In genomic region chr5:67144183-67144639, GRCh38 we compare ENCODE assay signal across 1 cellular context.
TF ChIP-seq lines count a peak whose summit lies in the region.

No MANE protein-coding gene starts in this region.

TF ChIP-seq in HepG2, 621 proteins besides CTCF, POLR2A, EP300 and RAD21 (continued from another document):
- TF ChIP-seq ZNF407 (CRISPR knock-in tag; IDR thresholded peaks at IDR 0.05; ENCODE audit: not compliant biosample characterization) (no peak), ZBTB3 (CRISPR knock-in tag; IDR thresholded peaks at IDR 0.05; ENCODE audit: borderline replicate concordance, low read depth) (peak; percentile 81; the same call in 1 of the 2 replicates), ZFX (CRISPR knock-in tag; IDR thresholded peaks at IDR 0.05; ENCODE audit: low read depth) (peak; percentile 58), CREM (IDR thresholded peaks at IDR 0.05) (peak; percentile 76), CREM (CRISPR knock-in tag; IDR thresholded peaks at IDR 0.05) (no peak), ZNF333 (CRISPR knock-in tag; IDR thresholded peaks at IDR 0.05; ENCODE audit: borderline replicate concordance) (no peak), ZNF784 (CRISPR knock-in tag; IDR thresholded peaks at IDR 0.05; ENCODE audit: borderline replicate concordance) (no peak), POGZ (CRISPR knock-in tag; IDR thresholded peaks at IDR 0.05) (peak; percentile 67; the same call in 1 of the 2 replicates), TARDBP (CRISPR knock-in tag; IDR thresholded peaks at IDR 0.05) (peak; percentile 66; the same call in 1 of the 2 replicates), SNAPC2 (CRISPR knock-in tag; IDR thresholded peaks at IDR 0.05) (no peak), ONECUT2 (CRISPR knock-in tag; IDR thresholded peaks at IDR 0.05) (peak; percentile 75), THRA (CRISPR knock-in tag; IDR thresholded peaks at IDR 0.05; ENCODE audit: borderline replicate concordance) (peak; percentile 18; the same call in 1 of the 2 replicates), ATAD3A (CRISPR knock-in tag; IDR thresholded peaks at IDR 0.05) (no peak), ZNF788 (CRISPR knock-in tag; IDR thresholded peaks at IDR 0.05; ENCODE audit: borderline replicate concordance) (no peak), ZFP36L1 (CRISPR knock-in tag; IDR thresholded peaks at IDR 0.05) (0 out of 2 replicates have a peak, but pooled peaks have one; percentile 33), ZNF776 (CRISPR knock-in tag; IDR thresholded peaks at IDR 0.05) (no peak), NBN (conservative IDR thresholded peaks at IDR 0.05) (no peak), SAFB2 (CRISPR knock-in tag; IDR thresholded peaks at IDR 0.05; ENCODE audit: borderline replicate concordance, low read depth) (no peak), BORCS8-MEF2B (CRISPR knock-in tag; IDR thresholded peaks at IDR 0.05) (no peak), CENPX (CRISPR knock-in tag; IDR thresholded peaks at IDR 0.05) (no peak), ASH2L (IDR thresholded peaks at IDR 0.05; ENCODE audit: insufficient read length, low read depth, low read length) (peak; percentile 97), ADNP (CRISPR knock-in tag; IDR thresholded peaks at IDR 0.05) (no peak), ZBTB20 (CRISPR knock-in tag; IDR thresholded peaks at IDR 0.05; ENCODE audit: borderline replicate concordance, low read depth) (peak; percentile 82; the same call in 1 of the 2 replicates), HOXA3 (CRISPR knock-in tag; IDR thresholded peaks at IDR 0.05) (0 out of 2 replicates have a peak, but pooled peaks have one; percentile 33), ZNF124 (CRISPR knock-in tag; IDR thresholded peaks at IDR 0.05) (0 out of 2 replicates have a peak, but pooled peaks have one; percentile 33), RFX1 (IDR thresholded peaks at IDR 0.05) (no peak), ZNF574 (CRISPR knock-in tag; IDR thresholded peaks at IDR 0.05) (no peak), NCOR1 (IDR thresholded peaks at IDR 0.05; ENCODE audit: borderline replicate concordance, low read length) (peak; percentile 86; the same call in 1 of the 2 replicates), ZNF710 (CRISPR knock-in tag; IDR thresholded peaks at IDR 0.05; ENCODE audit: borderline replicate concordance) (no peak), ZNF510 (CRISPR knock-in tag; IDR thresholded peaks at IDR 0.05; ENCODE audit: low read depth) (no peak)
